Comparison of ENCODE assay signal across 20 cellular contexts in genomic region chr2:219437690-219438089, GRCh38. TPM values are rescaled to one million over a fixed set of nuclear protein-coding genes. Genes with fewer than 3 reads are reported as not detected.
"Had no signal": no experiment of that assay in that cellular context is flagged by ENCODE, and none has a peak within 500 bp of the region (broad histone marks: within the 10 kb centered on the region; RNA-seq: fewer than 3 reads in every experiment).

No MANE protein-coding gene starts in this region.

- H3K27ac ChIP-seq: foreskin keratinocyte, ovary, suprapubic skin had no signal

- H3K4me3 ChIP-seq: mucosa of descending colon, ovary, suprapubic skin had no signal

- DNase-seq: activated CD4-positive, alpha-beta T cell treated with anti-CD3 and anti-CD28 coated beads, Interleukin-2, amount 10 ng/mL, durations not matched to agents 7 days and 5 days; activated CD4-positive, CD25-positive, alpha-beta regulatory T cell; activated CD8-positive, alpha-beta T cell treated with anti-CD3 and anti-CD28 coated beads, Interleukin-2, amount 10 ng/mL, durations not matched to agents 7 days and 5 days; activated naive CD4-positive, alpha-beta T cell treated with anti-CD3 and anti-CD28 coated beads for 36 hours; activated T-cell treated with anti-CD3 and anti-CD28 coated beads, Interleukin-2, amount 50 U/mL, for 4 hours; cortex of kidney; effector CD4-positive, alpha-beta T cell; foreskin keratinocyte; kidney; mesenchymal stem cell; mucosa of descending colon; naive thymus-derived CD8-positive, alpha-beta T cell; SIG-M5; stimulated activated naive CD8-positive, alpha-beta T cell treated with anti-CD3 and anti-CD28 coated beads, Interleukin-15, Interleukin-2, amounts not matched to agents 100 U/mL and 50 U/mL, for 24 hours; T-helper 1 cell; T-helper 9 cell had no signal

- H3K36me3 ChIP-seq: ovary, suprapubic skin had no signal

- H3K27me3 ChIP-seq: ovary had no signal

- H3K9me3 ChIP-seq: mucosa of descending colon, ovary, suprapubic skin had no signal

- ATAC-seq: activated CD8-positive, alpha-beta T cell treated with anti-CD3 and anti-CD28 coated beads, Interleukin-2, amount 10 ng/mL, durations not matched to agents 7 days and 5 days; activated T-cell treated with anti-CD3 and anti-CD28 coated beads, Interleukin-2, amount 50 U/mL, for 4 hours; foreskin keratinocyte; mucosa of descending colon; naive thymus-derived CD8-positive, alpha-beta T cell; SK-N-SH treated with all-trans-retinoic acid at 6 μM for 48 hours; stimulated activated naive CD8-positive, alpha-beta T cell treated with anti-CD3 and anti-CD28 coated beads, Interleukin-15, Interleukin-2, amounts not matched to agents 100 U/mL and 50 U/mL, for 24 hours had no signal

RNA-seq across cellular contexts. Expression of gene DES, which starts 19.5 kb away (rescaled TPM):
- total RNA-seq: activated CD4-positive, alpha-beta T cell treated with anti-CD3 and anti-CD28 coated beads, Interleukin-2, amount 10 ng/mL, durations not matched to agents 7 days and 5 days; activated CD8-positive, alpha-beta T cell treated with anti-CD3 and anti-CD28 coated beads, Interleukin-2, amount 10 ng/mL, durations not matched to agents 7 days and 5 days; activated naive CD4-positive, alpha-beta T cell treated with anti-CD3 and anti-CD28 coated beads for 36 hours; endothelial cell of umbilical vein; foreskin keratinocyte; naive thymus-derived CD8-positive, alpha-beta T cell had no signal
- polyA plus RNA-seq: endothelial cell of umbilical vein; naive thymus-derived CD8-positive, alpha-beta T cell had no signal
